ENCODE assay signal across 22 cellular contexts in the genomic region with DNA sequence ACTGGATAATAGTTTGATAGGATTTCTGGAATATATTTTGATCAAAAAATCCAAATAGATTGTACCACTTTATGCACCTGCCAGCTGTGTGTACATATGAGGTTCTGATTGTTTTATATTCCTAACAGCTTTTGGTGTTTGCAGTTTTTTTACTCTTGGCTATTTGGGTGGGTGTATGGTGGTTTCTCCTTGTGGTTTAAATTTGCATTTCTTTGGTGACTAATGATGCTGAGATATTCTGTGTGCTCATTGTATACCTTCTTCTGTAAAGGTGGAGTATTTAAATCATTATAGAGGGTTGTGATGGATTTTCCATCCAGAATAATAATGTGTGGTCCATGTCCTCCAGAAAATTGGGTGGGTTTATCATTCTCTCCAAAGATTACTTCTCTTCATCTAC.
DNase-seq lines count a peak whose midpoint lies in the region; ATAC-seq and TF ChIP-seq lines count a peak whose summit lies in the region.
"Had no signal": no experiment of that assay in that cellular context is flagged by ENCODE, and none has a peak within 500 bp of the region (broad histone marks: within the 10 kb centered on the region; RNA-seq: fewer than 3 reads in every experiment).

No MANE protein-coding gene starts in this region.

- no peak overlapping the region for H3K4me3 Mint-ChIP-seq in GM23338
- H3K4me3 Mint-ChIP-seq: B cell; CD4-positive, alpha-beta T cell; CD8-positive, alpha-beta T cell had no signal

- no peak overlapping the region for H3K4me2 ChIP-seq in GM23338
- H3K4me2 ChIP-seq: A549; BLaER1 treated with 17β-estradiol and CSF1 and Interleukin-3, amounts not matched to agents 10 nM and 100 nM had no signal

- H3K36me3 Mint-ChIP-seq in GM23338 (ENCODE audit: low read depth) = no peaks in the 10 kb centered on the region
- H3K36me3 Mint-ChIP-seq: CD8-positive, alpha-beta T cell had no signal

- TF ChIP-seq CTCF in GM23338 (conservative IDR thresholded peaks at IDR 0.05; ENCODE audit: low read depth in 2 of 2) = no peak

- no peak overlapping the region for H3K27ac ChIP-seq in GM23338 (ENCODE audit: low read depth)
- H3K27ac ChIP-seq: 22Rv1; A549; BLaER1 treated with 17β-estradiol and CSF1 and Interleukin-3, amounts not matched to agents 10 nM and 100 nM; C4-2B had no signal

- H3K27me3 Mint-ChIP-seq in GM23338 (ENCODE audit: insufficient read depth, low read depth, poor library complexity) = no peaks in the 10 kb centered on the region
- H3K27me3 Mint-ChIP-seq: B cell had no signal

- H3F3A ChIP-seq in GM23338 (replicated peaks; ENCODE audit: low read depth) = no peaks in the 10 kb centered on the region

- H3K4me1 Mint-ChIP-seq in GM23338 = peaks cover 2% of the 10 kb centered on the region; the same call in 2 of the 3 replicates
- H3K4me1 Mint-ChIP-seq: B cell had no signal

- H3K27ac Mint-ChIP-seq in GM23338 = peak overlapping the region; percentile 12; the same call in 1 of the 2 replicates
- H3K27ac Mint-ChIP-seq: B cell; CD4-positive, alpha-beta T cell; CD8-positive, alpha-beta T cell had no signal

- H3K36me3 ChIP-seq in GM23338 (ENCODE audit: insufficient read depth) = no peaks in the 10 kb centered on the region
- H3K36me3 ChIP-seq: BLaER1 treated with 17β-estradiol and CSF1 and Interleukin-3, amounts not matched to agents 10 nM and 100 nM had no signal

- H3K79me2 ChIP-seq in GM23338 (replicated peaks; ENCODE audit: insufficient read depth) = no peaks in the 10 kb centered on the region

- DNase-seq in GM23338 (ENCODE audit: low spot score) = no peak
- peak; percentile 1 for DNase-seq in NCI-H526 treated with DMSO at 0.1 percent for 48 hours (lab: John Stamatoyannopoulos, UW)
- DNase-seq in NCI-H1417 treated with DMSO at 0.1 percent for 48 hours (lab: John Stamatoyannopoulos, UW) = no peak
- no peak for DNase-seq in COLO829 (ENCODE audit: low spot score)
- DNase-seq: AML-193; CD4-positive, alpha-beta T cell; CD8-positive, alpha-beta T cell; COR-L47; DMS 273 treated with DMSO at 0.1 percent for 48 hours; DMS153; DMS53; DMS79; DND-41; EL; GDM1 had no signal

- no peak overlapping the region for H2AFZ ChIP-seq in GM23338

- ATAC-seq in GM19351 (IDR thresholded peaks at IDR 0.05; ENCODE audit: unreplicated experiment) = peak; percentile 52
- ATAC-seq in GM23338 = no peak
- no peak for ATAC-seq in GM18511 (IDR thresholded peaks at IDR 0.05; ENCODE audit: unreplicated experiment)
- ATAC-seq: A549; CD8-positive, alpha-beta T cell had no signal

- no peaks in the 10 kb centered on the region for H3K9me2 ChIP-seq in GM23338 (ENCODE audit: insufficient read depth)

- no peaks in the 10 kb centered on the region for H3K27me3 ChIP-seq in GM23338 (ENCODE audit: insufficient read depth)
- H3K27me3 ChIP-seq: BLaER1 treated with 17β-estradiol and CSF1 and Interleukin-3, amounts not matched to agents 10 nM and 100 nM had no signal

- no peak overlapping the region for H3K4me3 ChIP-seq in GM23338
- H3K4me3 ChIP-seq: A549; BLaER1 treated with 17β-estradiol and CSF1 and Interleukin-3, amounts not matched to agents 10 nM and 100 nM had no signal

- H3K9me3 Mint-ChIP-seq in GM23338 = no peaks in the 10 kb centered on the region; the same call in 1 of the 3 replicates
- H3K9me3 Mint-ChIP-seq: CD4-positive, alpha-beta T cell had no signal

- H3K4me1 ChIP-seq in GM23338 (ENCODE audit: insufficient read depth) = no peaks in the 10 kb centered on the region
- H3K4me1 ChIP-seq: A549; BLaER1 treated with 17β-estradiol and CSF1 and Interleukin-3, amounts not matched to agents 10 nM and 100 nM had no signal

- no peaks in the 10 kb centered on the region for H4K20me1 ChIP-seq in GM23338 (replicated peaks; ENCODE audit: insufficient read depth)
- H4K20me1 ChIP-seq: BLaER1 treated with 17β-estradiol and CSF1 and Interleukin-3, amounts not matched to agents 10 nM and 100 nM had no signal

TF ChIP-seq in GM23338, 12 proteins besides CTCF, POLR2A, EP300 and RAD21 (continues in another document):
- no peak for TF ChIP-seq CREB1 (CRISPR knock-in tag; IDR thresholded peaks at IDR 0.05; ENCODE audit: low read depth)
- no peak for TF ChIP-seq EZH2 (IDR thresholded peaks at IDR 0.05; ENCODE audit: low read depth, unreplicated experiment)
- no peak for TF ChIP-seq ZNF114 (CRISPR knock-in tag; IDR thresholded peaks at IDR 0.05)
- no peak for TF ChIP-seq JUNB (IDR thresholded peaks at IDR 0.05; ENCODE audit: unreplicated experiment)
- no peak for TF ChIP-seq REST (IDR thresholded peaks at IDR 0.05; ENCODE audit: unreplicated experiment)
- no peak for TF ChIP-seq ZNF462 (CRISPR knock-in tag; IDR thresholded peaks at IDR 0.05)
